22 cellular contexts compared by ENCODE assay signal in the genomic region with DNA sequence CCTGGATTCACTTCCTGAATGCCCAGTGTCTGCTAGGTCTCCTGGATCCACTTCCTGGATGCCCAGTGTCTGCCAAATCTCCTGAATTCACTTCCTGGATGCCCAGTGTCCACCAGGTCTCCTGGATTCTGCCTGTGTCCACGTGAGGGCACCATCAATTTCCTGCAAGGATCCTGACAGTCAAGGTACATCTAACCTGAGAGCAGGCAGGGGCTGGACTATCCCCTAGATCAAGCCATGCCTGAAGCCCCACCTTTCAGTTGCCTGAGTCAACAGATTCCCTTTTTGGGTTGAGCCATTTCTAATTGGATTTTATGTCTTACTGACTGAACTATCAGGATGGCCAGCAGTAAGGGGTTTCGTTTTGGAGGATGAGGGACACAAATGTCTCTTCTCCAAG. TPM values are rescaled to one million over a fixed set of nuclear protein-coding genes. Genes with fewer than 3 reads are reported as not detected.
"Had no signal": no experiment of that assay in that cellular context is flagged by ENCODE, and none has a peak within 500 bp of the region (broad histone marks: within the 10 kb centered on the region; RNA-seq: fewer than 3 reads in every experiment).

No MANE protein-coding gene starts in this region.

- H3K4me1 ChIP-seq: gastrocnemius medialis, left lung, prostate gland, testis had no signal

- H3K27ac Mint-ChIP-seq: mesothelial cell of epicardium; naive B cell; natural killer cell treated with Interleukin-12 subunit alpha and Interleukin-12 subunit beta and Interleukin-15 and Interleukin-18, amount 100 ng/mL, for 72 hours; neural progenitor cell; stimulated activated memory B cell treated with anti-CD40 and anti-IgM and Interleukin-4, amounts not matched to agents 10 μg/mL and 1 μg/mL and 100 μg/mL, for 72 hours had no signal

- H3K9me3 ChIP-seq: gastrocnemius medialis, left lung, mucosa of descending colon, prostate gland, spleen, testis, tibial artery, upper lobe of left lung had no signal

- H3K27me3 ChIP-seq: testis had no signal

- H3K4me3 ChIP-seq: dorsolateral prefrontal cortex, gastrocnemius medialis, left lung, mucosa of descending colon, neural progenitor cell, prostate gland, skin epidermis, spleen, tibial artery, upper lobe of left lung had no signal

- H3K4me3 Mint-ChIP-seq: mesothelial cell of epicardium; naive B cell; natural killer cell treated with Interleukin-12 subunit alpha and Interleukin-12 subunit beta and Interleukin-15 and Interleukin-18, amount 100 ng/mL, for 72 hours; neural progenitor cell; stimulated activated memory B cell treated with anti-CD40 and anti-IgM and Interleukin-4, amounts not matched to agents 10 μg/mL and 1 μg/mL and 100 μg/mL, for 72 hours had no signal

- H3K9me3 Mint-ChIP-seq: mesothelial cell of epicardium; natural killer cell treated with Interleukin-12 subunit alpha and Interleukin-12 subunit beta and Interleukin-15 and Interleukin-18, amount 100 ng/mL, for 72 hours; stimulated activated memory B cell treated with anti-CD40 and anti-IgM and Interleukin-4, amounts not matched to agents 10 μg/mL and 1 μg/mL and 100 μg/mL, for 72 hours had no signal

- H3K9ac ChIP-seq: neural progenitor cell had no signal

- H3K36me3 ChIP-seq: gastrocnemius medialis, left lung, neural progenitor cell, prostate gland, spleen, tibial artery, upper lobe of left lung had no signal

- ATAC-seq: esophagus mucosa; gastrocnemius medialis; natural killer cell treated with Interleukin-12 subunit alpha and Interleukin-12 subunit beta and Interleukin-15 and Interleukin-18, amount 100 ng/mL, for 72 hours; stimulated activated memory B cell treated with anti-CD40 and anti-IgM and Interleukin-4, amounts not matched to agents 10 μg/mL and 1 μg/mL and 100 μg/mL, for 72 hours; stimulated activated naive CD8-positive, alpha-beta T cell treated with anti-CD3 and anti-CD28 coated beads, Interleukin-15, Interleukin-2, amounts not matched to agents 100 U/mL and 50 U/mL, for 24 hours had no signal

- H3K36me3 Mint-ChIP-seq: mesothelial cell of epicardium; naive B cell; natural killer cell treated with Interleukin-12 subunit alpha and Interleukin-12 subunit beta and Interleukin-15 and Interleukin-18, amount 100 ng/mL, for 72 hours; neural progenitor cell; stimulated activated memory B cell treated with anti-CD40 and anti-IgM and Interleukin-4, amounts not matched to agents 10 μg/mL and 1 μg/mL and 100 μg/mL, for 72 hours had no signal

- H3K4me1 Mint-ChIP-seq: naive B cell; stimulated activated memory B cell treated with anti-CD40 and anti-IgM and Interleukin-4, amounts not matched to agents 10 μg/mL and 1 μg/mL and 100 μg/mL, for 72 hours had no signal

- H3K4me2 ChIP-seq: neural progenitor cell had no signal

- DNase-seq: effector CD4-positive, alpha-beta T cell; foreskin fibroblast; gastrocnemius medialis; mesenchymal stem cell; naive B cell; spleen; stimulated activated CD4-positive, alpha-beta T cell treated with anti-CD3 and anti-CD28 coated beads, Interleukin-4, amount 100 ng/mL, for 4 hours; stimulated activated naive CD8-positive, alpha-beta T cell treated with anti-CD3 and anti-CD28 coated beads, Interleukin-15, Interleukin-2, amounts not matched to agents 100 U/mL and 50 U/mL, for 24 hours; testis; tibial artery had no signal

- H3K27ac ChIP-seq: epithelial cell of prostate, gastrocnemius medialis, left lung, neural progenitor cell, prostate gland, skin epidermis, testis, tibial artery, upper lobe of left lung had no signal

RNA-seq across cellular contexts. Expression of a gene that starts 49.5 kb away (rescaled TPM):
- total RNA-seq: esophagus mucosa; gastrocnemius medialis; natural killer cell treated with Interleukin-12 subunit alpha and Interleukin-12 subunit beta and Interleukin-15 and Interleukin-18, amount 100 ng/mL, for 72 hours had no signal
